ENCODE assay signal across 23 cellular contexts in the genomic region with DNA sequence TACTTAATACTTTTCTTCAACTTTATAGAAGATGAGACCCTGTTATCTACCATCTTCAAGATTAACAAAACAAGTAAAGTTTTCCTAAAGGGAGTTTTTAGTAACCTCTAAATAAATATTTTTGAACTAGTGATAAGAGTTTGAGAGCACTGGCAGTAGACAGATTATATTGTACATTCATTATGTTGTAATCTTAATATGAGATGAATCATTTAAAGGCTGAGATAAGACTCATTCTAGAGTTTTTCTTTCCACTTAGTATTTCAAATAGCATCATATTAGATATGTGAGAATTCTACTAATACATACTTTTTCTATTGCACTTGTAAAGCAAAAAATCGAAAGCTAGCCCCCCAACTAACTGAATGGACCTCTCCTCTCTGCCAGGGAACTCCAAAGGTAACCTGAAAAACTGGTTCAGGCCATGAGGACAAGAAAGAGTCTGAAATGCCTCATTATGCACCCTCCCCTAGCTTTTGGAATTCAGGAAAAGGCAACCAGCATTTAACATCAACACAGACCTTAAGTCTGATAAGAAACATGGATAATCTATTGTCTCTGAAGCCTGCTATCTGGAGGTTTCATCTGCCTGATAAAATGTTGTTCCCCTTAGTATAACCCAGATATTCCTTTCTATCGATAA.
"Had no signal": no experiment of that assay in that cellular context is flagged by ENCODE, and none has a peak within 500 bp of the region (broad histone marks: within the 10 kb centered on the region; RNA-seq: fewer than 3 reads in every experiment).

No MANE protein-coding gene starts in this region.

- H3K27ac ChIP-seq: adrenal gland, cardiac muscle cell, esophagus muscularis mucosa, heart right ventricle, left ventricle myocardium inferior, ovary, psoas muscle, right atrium auricular region, thyroid gland, WERI-Rb-1 had no signal

- H3K9me3 Mint-ChIP-seq: activated T-helper 17 cell treated with anti-CD3 and anti-CD28 coated beads, Interleukin-2, amount 50 U/mL, for 72 hours had no signal

- H3K27me3 Mint-ChIP-seq: activated naive CD8-positive, alpha-beta T cell; activated T-cell treated with anti-CD3 and anti-CD28 coated beads, Interleukin-2, amount 50 U/mL, for 24 hours; activated T-helper 17 cell treated with anti-CD3 and anti-CD28 coated beads, Interleukin-2, amount 50 U/mL, for 72 hours; dendritic cell treated with granulocyte-macrophage colony-stimulating factor and Interleukin-4, amounts not matched to agents 40 ng/mL and 50 ng/mL, for 4 days; natural killer cell treated with Interleukin-12 subunit alpha and Interleukin-12 subunit beta and Interleukin-15 and Interleukin-18, amount 100 ng/mL, for 72 hours; T-cell had no signal

- DNase-seq: activated CD4-positive, alpha-beta T cell treated with anti-CD3 and anti-CD28 coated beads for 1 hour; activated T-cell treated with anti-CD3 and anti-CD28 coated beads, Interleukin-2, amount 50 U/mL, for 24 hours; adrenal gland; effector CD8-positive, alpha-beta T cell; heart right ventricle; kidney glomerular epithelial cell; left ventricle myocardium inferior; ovary; psoas muscle; stimulated activated CD4-positive, alpha-beta T cell treated with anti-CD3 and anti-CD28 coated beads, Interleukin-4, amount 100 ng/mL, for 24 hours; stimulated activated naive CD8-positive, alpha-beta T cell treated with anti-CD3 and anti-CD28 coated beads, Interleukin-15, Interleukin-2, amounts not matched to agents 100 U/mL and 50 U/mL, for 24 hours; T-cell; thyroid gland; WERI-Rb-1 had no signal

- H3K36me3 Mint-ChIP-seq: activated naive CD8-positive, alpha-beta T cell; natural killer cell treated with Interleukin-12 subunit alpha and Interleukin-12 subunit beta and Interleukin-15 and Interleukin-18, amount 100 ng/mL, for 72 hours; T-cell had no signal

- H3K9me3 ChIP-seq: adrenal gland, esophagus muscularis mucosa, left ventricle myocardium inferior, ovary, psoas muscle, right atrium auricular region, thyroid gland had no signal

- ATAC-seq: activated T-helper 17 cell treated with anti-CD3 and anti-CD28 coated beads, Interleukin-2, amount 50 U/mL, for 72 hours; heart right ventricle; natural killer cell treated with Interleukin-12 subunit alpha and Interleukin-12 subunit beta and Interleukin-15 and Interleukin-18, amount 100 ng/mL, for 72 hours; psoas muscle; stimulated activated naive CD8-positive, alpha-beta T cell treated with anti-CD3 and anti-CD28 coated beads, Interleukin-15, Interleukin-2, amounts not matched to agents 100 U/mL and 50 U/mL, for 24 hours; T-cell had no signal

- H3K36me3 ChIP-seq: adrenal gland, cardiac muscle cell, esophagus muscularis mucosa, heart right ventricle, left ventricle myocardium inferior, ovary, right atrium auricular region, thyroid gland, WERI-Rb-1 had no signal

- H3K4me1 ChIP-seq: esophagus muscularis mucosa, heart right ventricle, left ventricle myocardium inferior, psoas muscle, right atrium auricular region, thyroid gland had no signal

- H3K27me3 ChIP-seq: adrenal gland, cardiac muscle cell, esophagus muscularis mucosa, heart right ventricle, ovary, right atrium auricular region, thyroid gland had no signal

- H3K4me3 Mint-ChIP-seq: activated naive CD8-positive, alpha-beta T cell; activated T-cell treated with anti-CD3 and anti-CD28 coated beads, Interleukin-2, amount 50 U/mL, for 24 hours; activated T-helper 17 cell treated with anti-CD3 and anti-CD28 coated beads, Interleukin-2, amount 50 U/mL, for 72 hours; dendritic cell treated with granulocyte-macrophage colony-stimulating factor and Interleukin-4, amounts not matched to agents 40 ng/mL and 50 ng/mL, for 4 days; natural killer cell treated with Interleukin-12 subunit alpha and Interleukin-12 subunit beta and Interleukin-15 and Interleukin-18, amount 100 ng/mL, for 72 hours; T-cell; T-helper 2 cell treated with Interferon-gamma antibody and Interleukin-4, amounts not matched to agents 5 μg/mL and 100 μg/mL, for 36 hours had no signal

- FAIRE-seq: TTC549 had no signal

- H3K4me1 Mint-ChIP-seq: activated T-helper 17 cell treated with anti-CD3 and anti-CD28 coated beads, Interleukin-2, amount 50 U/mL, for 72 hours; T-cell had no signal

- H3K4me3 ChIP-seq: adrenal gland, cardiac muscle cell, esophagus muscularis mucosa, heart right ventricle, left ventricle myocardium inferior, ovary, psoas muscle, right atrium auricular region, thyroid gland had no signal

- H3K27ac Mint-ChIP-seq: activated naive CD8-positive, alpha-beta T cell; activated T-cell treated with anti-CD3 and anti-CD28 coated beads, Interleukin-2, amount 50 U/mL, for 24 hours; activated T-helper 17 cell treated with anti-CD3 and anti-CD28 coated beads, Interleukin-2, amount 50 U/mL, for 72 hours; dendritic cell treated with granulocyte-macrophage colony-stimulating factor and Interleukin-4, amounts not matched to agents 40 ng/mL and 50 ng/mL, for 4 days; natural killer cell treated with Interleukin-12 subunit alpha and Interleukin-12 subunit beta and Interleukin-15 and Interleukin-18, amount 100 ng/mL, for 72 hours; T-cell; T-helper 2 cell treated with Interferon-gamma antibody and Interleukin-4, amounts not matched to agents 5 μg/mL and 100 μg/mL, for 36 hours had no signal
